31 cellular contexts compared by ENCODE assay signal in genomic region chr12:52755533-52755932, GRCh38. TPM values are rescaled to one million over a fixed set of nuclear protein-coding genes. Genes with fewer than 3 reads are reported as not detected.
A peak's percentile ranks its signal among the peaks of the same experiment; 100 is the strongest.
DNase-seq lines count a peak whose midpoint lies in the region.
"Had no signal": no experiment of that assay in that cellular context is flagged by ENCODE, and none has a peak within 500 bp of the region (broad histone marks: within the 10 kb centered on the region; RNA-seq: fewer than 3 reads in every experiment).

No MANE protein-coding gene starts in this region.

- DNase-seq in SJSA1 (ENCODE audit: low read depth in 1 of 2, low spot score in 2 of 2) = peak; percentile 75 to 85
- no peak for DNase-seq in activated CD8-positive, alpha-beta memory T cell treated with anti-CD3 and anti-CD28 coated beads, Interleukin-2, amount 50 U/mL, for 48 hours
- DNase-seq: 8988T; ACHN; AML-193; BE2C; C1 segment of cervical spinal cord; Caco-2; Calu3; CD4-positive, alpha-beta memory T cell; CD4-positive, alpha-beta T cell; CD4-positive, CD25-positive, alpha-beta regulatory T cell; CD8-positive, alpha-beta memory T cell; CD8-positive, alpha-beta T cell; COR-L47; DMS 273 treated with DMSO at 0.1 percent for 48 hours; DMS153; DMS53; DMS79; DMS79 treated with DMSO at 0.1 percent for 48 hours; DND-41; EL had no signal

- H3K27ac ChIP-seq in SJSA1 = no peak overlapping the region
- H3K27ac ChIP-seq: 22Rv1; A549; BLaER1; BLaER1 treated with 17β-estradiol and CSF1 and Interleukin-3, amounts not matched to agents 10 nM and 100 nM; C4-2B had no signal

- H3K27me3 ChIP-seq in SJSA1 (replicated peaks) = peaks cover 49% of the 10 kb centered on the region
- H3K27me3 ChIP-seq: BE2C; BLaER1; BLaER1 treated with 17β-estradiol and CSF1 and Interleukin-3, amounts not matched to agents 10 nM and 100 nM had no signal

- H3K9me3 ChIP-seq in SJSA1 (replicated peaks) = peaks cover 71% of the 10 kb centered on the region
- H3K9me3 ChIP-seq: A549, BE2C had no signal

- no peaks in the 10 kb centered on the region for H3K4me1 ChIP-seq in SJSA1 (replicated peaks)
- H3K4me1 ChIP-seq: A549; BE2C; BLaER1; BLaER1 treated with 17β-estradiol and CSF1 and Interleukin-3, amounts not matched to agents 10 nM and 100 nM; Caco-2 had no signal

- no peaks in the 10 kb centered on the region for H3K36me3 ChIP-seq in SJSA1
- H3K36me3 ChIP-seq: BE2C; BLaER1; BLaER1 treated with 17β-estradiol and CSF1 and Interleukin-3, amounts not matched to agents 10 nM and 100 nM had no signal

- H3K4me3 ChIP-seq in SJSA1 = no peak overlapping the region
- H3K4me3 ChIP-seq: A549; BLaER1; BLaER1 treated with 17β-estradiol and CSF1 and Interleukin-3, amounts not matched to agents 10 nM and 100 nM had no signal

RNA-seq across cellular contexts. Expression of gene KRT76, which starts 21.6 kb away (rescaled TPM):
- 0.21 TPM in 1 of 2 replicates, not detected in the other for total RNA-seq in SJSA1 (2014; rRNA removed; shearing (Covaris generic))
- total RNA-seq: A172; A673; B cell; Caco-2; Calu3; CD4-positive, alpha-beta memory T cell; CD4-positive, alpha-beta T cell; CD4-positive, CD25-positive, alpha-beta regulatory T cell; CD8-positive, alpha-beta memory T cell; CD8-positive, alpha-beta T cell; Daoy had no signal

RNA-seq across cellular contexts. Expression of gene KRT3, which starts 40.4 kb away (rescaled TPM):
- 0.08 TPM in 1 of 2 replicates, not detected in the other for total RNA-seq in SJSA1 (2014; rRNA removed; shearing (Covaris generic))
- total RNA-seq: A172; A673; B cell; Caco-2; Calu3; CD4-positive, alpha-beta memory T cell; CD4-positive, alpha-beta T cell; CD4-positive, CD25-positive, alpha-beta regulatory T cell; CD8-positive, alpha-beta memory T cell; CD8-positive, alpha-beta T cell; Daoy had no signal

RNA-seq across cellular contexts. Expression of gene KRT77, which starts 52.2 kb away (rescaled TPM):
- total RNA-seq in SJSA1 (2014; rRNA removed; shearing (Covaris generic)) = not detected in 2 replicates
- total RNA-seq: A172; A673; B cell; Caco-2; Calu3; CD4-positive, alpha-beta memory T cell; CD4-positive, CD25-positive, alpha-beta regulatory T cell; CD8-positive, alpha-beta memory T cell; CD8-positive, alpha-beta T cell; Daoy had no signal

RNA-seq across cellular contexts. Expression of gene KRT4, which starts 58.4 kb away (rescaled TPM):
- not detected in 2 replicates for total RNA-seq in SJSA1 (2014; rRNA removed; shearing (Covaris generic))
- total RNA-seq: A172; A673; B cell; Calu3; CD4-positive, alpha-beta memory T cell; CD4-positive, alpha-beta T cell; CD4-positive, CD25-positive, alpha-beta regulatory T cell; CD8-positive, alpha-beta memory T cell; CD8-positive, alpha-beta T cell; Daoy had no signal
